Comparison of ENCODE assay signal across 17 cellular contexts in the genomic region with DNA sequence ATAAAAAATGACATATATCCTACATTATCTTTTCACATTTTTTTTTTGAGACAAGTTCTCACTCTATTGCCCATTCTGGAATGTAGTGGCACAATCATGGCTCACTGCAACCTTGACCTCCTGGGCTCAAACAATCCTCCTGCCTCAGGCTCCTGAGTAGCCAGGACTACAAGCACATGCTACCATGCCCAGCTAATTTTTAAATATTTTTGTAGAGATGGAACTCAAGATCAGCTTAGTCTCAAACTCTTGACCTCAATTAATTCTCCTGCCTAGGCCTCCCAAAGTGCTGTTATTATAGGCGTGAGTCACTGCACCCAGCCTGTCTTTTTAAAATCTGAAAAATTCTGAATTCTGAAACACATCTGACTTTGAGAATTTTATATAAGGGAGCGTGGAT.
DNase-seq lines count a peak whose midpoint lies in the region; TF ChIP-seq lines count a peak whose summit lies in the region.
"Had no signal": no experiment of that assay in that cellular context is flagged by ENCODE, and none has a peak within 500 bp of the region (broad histone marks: within the 10 kb centered on the region; RNA-seq: fewer than 3 reads in every experiment).

No MANE protein-coding gene starts in this region.

- H3K4ac ChIP-seq in trophoblast cell (ENCODE audit: low read depth, low read length) = no peak overlapping the region

- H2AFZ ChIP-seq in trophoblast cell (ENCODE audit: insufficient read depth, low read length, poor library complexity) = no peak overlapping the region
- H2AFZ ChIP-seq: GM23248 had no signal

- no peak overlapping the region for H3K27ac ChIP-seq in trophoblast cell (ENCODE audit: low read depth, low read length)
- H3K27ac ChIP-seq: BLaER1, C4-2B, GM23248 had no signal

- no peak overlapping the region for H3K9ac ChIP-seq in trophoblast cell (ENCODE audit: low read length)
- H3K9ac ChIP-seq: BLaER1, GM23248 had no signal

- no peak overlapping the region for H2BK120ac ChIP-seq in trophoblast cell (ENCODE audit: insufficient read depth, low read length, poor library complexity)

- H3K4me3 Mint-ChIP-seq in mesothelial cell of epicardium = no peak overlapping the region
- H3K4me3 Mint-ChIP-seq: B cell; CD4-positive, CD25-positive, alpha-beta regulatory T cell; CD8-positive, alpha-beta T cell had no signal

- no peak overlapping the region for H3K14ac ChIP-seq in trophoblast cell (ENCODE audit: low read length)

- H3K4me1 Mint-ChIP-seq in mesothelial cell of epicardium = peaks cover 45% of the 10 kb centered on the region
- H3K4me1 Mint-ChIP-seq: CD4-positive, CD25-positive, alpha-beta regulatory T cell had no signal

- no peaks in the 10 kb centered on the region for H3K36me3 Mint-ChIP-seq in mesothelial cell of epicardium
- H3K36me3 Mint-ChIP-seq: CD4-positive, CD25-positive, alpha-beta regulatory T cell; CD8-positive, alpha-beta T cell had no signal

- H2BK5ac ChIP-seq in trophoblast cell (ENCODE audit: low read depth, low read length, poor library complexity) = no peak overlapping the region

- H2AK5ac ChIP-seq in trophoblast cell (ENCODE audit: low read length) = no peak overlapping the region

- no peak overlapping the region for H3K23ac ChIP-seq in trophoblast cell (ENCODE audit: low read length)

- no peak overlapping the region for H4K91ac ChIP-seq in trophoblast cell (ENCODE audit: low read depth, low read length)

- H3K79me1 ChIP-seq in trophoblast cell (ENCODE audit: low read length) = no peaks in the 10 kb centered on the region

- no peaks in the 10 kb centered on the region for H3K9me3 Mint-ChIP-seq in mesothelial cell of epicardium
- H3K9me3 Mint-ChIP-seq: CD8-positive, alpha-beta T cell had no signal

- no peaks in the 10 kb centered on the region for H3K36me3 ChIP-seq in trophoblast cell (ENCODE audit: control insufficient read depth in 1 of 2, insufficient read depth in 2 of 2, low read length in 2 of 2)
- H3K36me3 ChIP-seq: BLaER1 had no signal

- H3K4me2 ChIP-seq in trophoblast cell (ENCODE audit: low read length) = no peak overlapping the region
- H3K4me2 ChIP-seq: BLaER1 had no signal

- H2BK12ac ChIP-seq in trophoblast cell (ENCODE audit: low read length) = no peak overlapping the region

- H3K27me3 ChIP-seq in trophoblast cell (ENCODE audit: insufficient read depth, low read length) = no peaks in the 10 kb centered on the region
- H3K27me3 ChIP-seq: BLaER1 had no signal

- no peaks in the 10 kb centered on the region for H3K9me3 ChIP-seq in trophoblast cell (ENCODE audit: insufficient read depth, low read depth, low read length)
- H3K9me3 ChIP-seq: BLaER1, Caco-2 had no signal

- DNase-seq in G401 (ENCODE audit: low spot score) (peak; percentile 11), mesothelial cell of epicardium (ENCODE audit: low spot score in 2 of 2, unreplicated experiment in 2 of 2) (no peak), trophoblast cell (peak; percentile 36 to 83), HuH-7 (ENCODE audit: low spot score) (no peak), GM20000 (ENCODE audit: low spot score) (no peak), NCI-H2107 (lab: John Stamatoyannopoulos, UW) (no peak)
- DNase-seq: Caco-2; CD4-positive, CD25-positive, alpha-beta regulatory T cell; CD8-positive, alpha-beta T cell; DMS153; DMS79; GM23248; H7; HCEC 1CT had no signal

- no peak overlapping the region for H4K12ac ChIP-seq in trophoblast cell (ENCODE audit: low read depth, low read length)

- no peaks in the 10 kb centered on the region for H3K27me3 Mint-ChIP-seq in mesothelial cell of epicardium (ENCODE audit: low read depth)

- no peak overlapping the region for H3K4me3 ChIP-seq in trophoblast cell (ENCODE audit: low read depth, low read length)
- H3K4me3 ChIP-seq: BLaER1, GM23248 had no signal

- H4K8ac ChIP-seq in trophoblast cell (ENCODE audit: low read depth, low read length) = no peak overlapping the region

- TF ChIP-seq CTCF in mesothelial cell of epicardium (IDR thresholded peaks at IDR 0.05; ENCODE audit: unreplicated experiment) = no peak
- no peak for TF ChIP-seq CTCF in GM20000 (IDR thresholded peaks at IDR 0.05; ENCODE audit: extremely low read depth, missing control alignments)

- H3K27ac Mint-ChIP-seq in mesothelial cell of epicardium = peak overlapping the region; percentile 74
- H3K27ac Mint-ChIP-seq: B cell; CD4-positive, CD25-positive, alpha-beta regulatory T cell; CD8-positive, alpha-beta T cell had no signal

- peaks cover 2 to 3% of the 10 kb centered on the region in 2 experiments for H3K4me1 ChIP-seq in trophoblast cell (ENCODE audit: control insufficient read depth in 1 of 2, insufficient read depth in 2 of 2, low read length in 2 of 2)
- H3K4me1 ChIP-seq: BLaER1, Caco-2 had no signal

- WGBS in trophoblast cell (ENCODE audit: extremely low coverage, insufficient coverage, insufficient read length) = no CpG with 5 or more reads among the region's 2 CpGs

- in situ Hi-C loops in G401 (cut with HindIII; ENCODE audit: low sequenced_read_pairs) = no loop called here

- H3K79me2 ChIP-seq in trophoblast cell (ENCODE audit: control insufficient read depth, insufficient read depth, low read length, poor library complexity) = no peaks in the 10 kb centered on the region

- no peak overlapping the region for H3K18ac ChIP-seq in trophoblast cell (ENCODE audit: low read length)

Comparison
In these comparisons a context has a peak if more than half of its experiments do, and no peak if none do; other contexts are left out.
1. DNase-seq: peak in G401 (single experiment) and trophoblast cell (2 of 2); none in mesothelial cell of epicardium (0 of 2), HuH-7 (single experiment), GM20000 (single experiment) and NCI-H2107 (single experiment).